ENCODE assay signal across 12 cellular contexts in the genomic region with DNA sequence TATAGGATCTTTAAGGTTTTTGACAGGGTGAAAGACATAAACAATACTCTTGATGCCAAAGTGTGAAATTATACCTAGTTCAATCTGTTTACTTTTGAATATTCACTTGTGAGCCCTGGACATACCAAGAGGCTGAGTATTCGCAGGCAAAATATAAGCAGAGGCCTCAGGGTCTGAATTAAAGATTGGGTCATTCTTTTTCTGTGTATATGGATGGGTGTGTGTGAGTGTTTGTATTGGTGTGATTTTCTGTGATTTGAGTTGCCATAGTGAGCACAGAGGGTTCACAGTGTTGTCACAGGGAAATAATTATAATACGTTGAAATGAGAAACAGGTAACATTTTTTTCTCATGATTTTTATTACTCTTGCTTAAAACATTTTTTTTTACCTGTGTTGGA.
"Had no signal": no experiment of that assay in that cellular context is flagged by ENCODE, and none has a peak within 500 bp of the region (broad histone marks: within the 10 kb centered on the region; RNA-seq: fewer than 3 reads in every experiment).

No MANE protein-coding gene starts in this region.

- DNase-seq: activated naive CD8-positive, alpha-beta T cell treated with anti-CD3 and anti-CD28 coated beads, Interleukin-2, amount 50 U/mL, for 24 hours; activated T-cell treated with anti-CD3 and anti-CD28 coated beads, Interleukin-2, amount 50 U/mL, for 1 hour; aorta; heart right ventricle; sigmoid colon; stimulated activated CD4-positive, alpha-beta T cell treated with anti-CD3 and anti-CD28 coated beads, Interleukin-4, amount 100 ng/mL, for 24 hours; testis had no signal

- H3K4me3 ChIP-seq: coronary artery, heart right ventricle, pancreas, sigmoid colon, testis had no signal

- H3K4me1 ChIP-seq: heart right ventricle, sigmoid colon, testis had no signal

- H3K27me3 ChIP-seq: brain microvascular endothelial cell, heart right ventricle, pancreas, sigmoid colon, testis had no signal

- H3K9me3 ChIP-seq: heart right ventricle, pancreas, sigmoid colon, testis had no signal

- ATAC-seq: activated CD8-positive, alpha-beta T cell treated with anti-CD3 and anti-CD28 coated beads for 36 hours; activated naive CD8-positive, alpha-beta T cell treated with anti-CD3 and anti-CD28 coated beads, Interleukin-2, amount 50 U/mL, for 24 hours; heart right ventricle had no signal

- FAIRE-seq: endometrium, pancreas had no signal

- H3K36me3 ChIP-seq: brain microvascular endothelial cell, heart right ventricle, pancreas, sigmoid colon had no signal

- H3K27ac ChIP-seq: brain microvascular endothelial cell, coronary artery, heart right ventricle, pancreas, sigmoid colon, testis had no signal
